ENCODE assay signal across 9 cellular contexts in genomic region chr13:89695343-89696257, GRCh38.
DNase-seq lines count a peak whose midpoint lies in the region; ATAC-seq and TF ChIP-seq lines count a peak whose summit lies in the region.
"Had no signal": no experiment of that assay in that cellular context is flagged by ENCODE, and none has a peak within 500 bp of the region (broad histone marks: within the 10 kb centered on the region; RNA-seq: fewer than 3 reads in every experiment).

No MANE protein-coding gene starts in this region.

- no peak overlapping the region for H3K9ac ChIP-seq in OCI-LY1 (ENCODE audit: low read length)
- no peak overlapping the region for H3K9ac ChIP-seq in neural progenitor cell

- TF ChIP-seq CTCF in OCI-LY1 (IDR thresholded peaks at IDR 0.05; ENCODE audit: low read length) = peak; percentile 78
- peak; percentile 96 for TF ChIP-seq CTCF in epithelial cell of proximal tubule (conservative IDR thresholded peaks at IDR 0.05; ENCODE audit: low read depth, low read length)
- peak; percentile 86 for TF ChIP-seq CTCF in neural progenitor cell (IDR thresholded peaks at IDR 0.05)

- peak; percentile 83 for ATAC-seq in HG03432 (IDR thresholded peaks at IDR 0.05; ENCODE audit: unreplicated experiment)

- no peaks in the 10 kb centered on the region for H3K9me2 ChIP-seq in OCI-LY1 (ENCODE audit: low read depth, low read length)

- H3K4me2 ChIP-seq in OCI-LY1 (ENCODE audit: low read length) (no peak overlapping the region), neural progenitor cell (no peak overlapping the region)

- H3K4me3 Mint-ChIP-seq in neural progenitor cell = no peak overlapping the region

- peaks cover 7% of the 10 kb centered on the region for H3K4me1 Mint-ChIP-seq in neural progenitor cell

- H3K9me3 Mint-ChIP-seq in neural progenitor cell = peaks cover 3% of the 10 kb centered on the region

- H3K36me3 ChIP-seq in OCI-LY1 (ENCODE audit: insufficient read depth, low read length) (no peaks in the 10 kb centered on the region), neural progenitor cell (no peaks in the 10 kb centered on the region)

- H3K27ac ChIP-seq in OCI-LY1 (ENCODE audit: low read depth, low read length, poor library complexity, severe bottlenecking) (no peak overlapping the region), neural progenitor cell (no peak overlapping the region)

- H3F3A ChIP-seq in OCI-LY1 (ENCODE audit: insufficient read depth, low read length) = no peaks in the 10 kb centered on the region
- no peaks in the 10 kb centered on the region for H3F3A ChIP-seq in neural progenitor cell (ENCODE audit: low read depth)

- H3K79me2 ChIP-seq in OCI-LY1 (ENCODE audit: insufficient read depth, low read length) = no peaks in the 10 kb centered on the region
- no peaks in the 10 kb centered on the region for H3K79me2 ChIP-seq in neural progenitor cell (ENCODE audit: low read depth)

- H3K9me3 ChIP-seq in OCI-LY1 (ENCODE audit: low read length) = no peaks in the 10 kb centered on the region
- H3K9me3 ChIP-seq in neural progenitor cell (ENCODE audit: low read depth) = no peaks in the 10 kb centered on the region

- H3K4me1 ChIP-seq in OCI-LY1 (ENCODE audit: insufficient read depth, low read length, severe bottlenecking) (no peaks in the 10 kb centered on the region), neural progenitor cell (no peaks in the 10 kb centered on the region)

- no peaks in the 10 kb centered on the region for H3K36me3 Mint-ChIP-seq in neural progenitor cell

- no peaks in the 10 kb centered on the region for H3K27me3 ChIP-seq in OCI-LY1 (ENCODE audit: insufficient read depth, low read length)
- no peaks in the 10 kb centered on the region for H3K27me3 ChIP-seq in neural progenitor cell

- no peak overlapping the region for H3K27ac Mint-ChIP-seq in neural progenitor cell

- H2AFZ ChIP-seq in OCI-LY1 (ENCODE audit: low read length) = no peak overlapping the region
- no peak overlapping the region for H2AFZ ChIP-seq in neural progenitor cell (replicated peaks)

- H3K4me3 ChIP-seq in OCI-LY1 (ENCODE audit: low read depth, low read length, poor library complexity, severe bottlenecking) (no peak overlapping the region), epithelial cell of proximal tubule (ENCODE audit: low read depth, low read length) (no peak overlapping the region), neural progenitor cell (no peak overlapping the region)

- no peaks in the 10 kb centered on the region for H3K27me3 Mint-ChIP-seq in neural progenitor cell (ENCODE audit: insufficient read depth, low read depth)

- DNase-seq in D341Med (ENCODE audit: low spot score) (peak; percentile 53), epithelial cell of proximal tubule (ENCODE audit: low read depth) (peak; percentile 35), neural progenitor cell (ENCODE audit: low spot score) (peak; percentile 60), middle frontal gyrus (ENCODE audit: extremely low spot score, low spot score) (no peak)
- DNase-seq in activated CD4-positive, CD25-positive, alpha-beta regulatory T cell treated with anti-CD3 and anti-CD28 coated beads, Interleukin-2, amount 50 U/mL, for 72 hours = no peak
- no peak for DNase-seq in activated CD4-positive, alpha-beta T cell treated with anti-CD3 and anti-CD28 coated beads, Interleukin-2, amount 50 U/mL, for 4 hours
- DNase-seq: left cardiac atrium had no signal

- H4K20me1 ChIP-seq in OCI-LY1 (ENCODE audit: insufficient read depth, low read length) = no peaks in the 10 kb centered on the region
- H4K20me1 ChIP-seq in neural progenitor cell (ENCODE audit: low read depth) = no peaks in the 10 kb centered on the region

Comparison
In these comparisons a context has a peak if more than half of its experiments do, and no peak if none do; other contexts are left out.
1. DNase-seq: peak in D341Med (single experiment), epithelial cell of proximal tubule (single experiment) and neural progenitor cell (single experiment); none in activated CD4-positive, CD25-positive, alpha-beta regulatory T cell treated with anti-CD3 and anti-CD28 coated beads, Interleukin-2, amount 50 U/mL, for 72 hours (single experiment), middle frontal gyrus (single experiment) and activated CD4-positive, alpha-beta T cell treated with anti-CD3 and anti-CD28 coated beads, Interleukin-2, amount 50 U/mL, for 4 hours (0 of 2).
2. Peak in every context shown above with its lines, with median percentiles within 50 percentile points of each other: CTCF ChIP-seq.